In the genomic region with DNA sequence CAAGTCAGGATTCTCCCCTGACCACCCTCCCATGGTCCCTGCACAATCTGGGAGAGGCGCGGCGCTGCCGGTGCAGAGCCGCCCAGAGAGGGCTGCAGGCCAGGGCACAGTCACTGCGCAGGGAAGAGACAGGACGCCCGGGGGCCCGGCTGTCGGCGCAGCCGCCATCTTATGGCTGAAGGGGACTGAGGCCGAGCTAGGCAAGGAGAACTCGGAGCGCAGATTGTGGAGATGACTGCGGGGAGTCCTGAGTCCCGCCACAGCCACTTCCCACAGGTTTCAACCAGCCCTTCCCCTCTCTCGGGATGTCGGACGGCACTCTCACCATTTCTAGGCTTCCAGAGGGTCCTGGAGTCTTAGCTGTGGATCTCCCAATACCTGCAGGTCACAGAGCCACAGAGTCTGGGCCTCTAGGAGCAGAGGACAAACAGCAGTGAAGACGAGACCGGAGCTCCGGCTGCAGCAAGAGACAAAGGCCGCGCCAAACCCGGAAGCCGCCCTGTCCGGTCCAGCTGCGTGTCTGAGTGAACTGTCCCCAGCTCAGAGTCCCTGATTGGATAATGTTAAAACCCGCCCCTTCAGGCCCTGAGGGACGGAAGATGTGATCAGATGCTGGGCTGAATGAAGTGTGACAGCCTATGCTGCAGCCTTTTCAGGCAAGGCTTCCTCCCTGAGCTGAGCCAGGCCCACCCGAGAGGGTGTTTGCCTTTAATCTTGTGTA, we compare ENCODE assay signal across 8 cellular contexts. TPM values are rescaled to one million over a fixed set of nuclear protein-coding genes. Genes with fewer than 3 reads are reported as not detected.
DNase-seq lines count a peak whose midpoint lies in the region; ATAC-seq and TF ChIP-seq lines count a peak whose summit lies in the region.

A gene (minus strand): TSS at position 526 of the 721 bp plus-strand sequence. CDS start 198 bp downstream, at position 328.

- intact Hi-C loops in left colon (cut with DNase I, micrococcal nuclease) = no loop called here

- peak; percentile 95 for TF ChIP-seq POLR2A in GM19099 (IDR thresholded peaks at IDR 0.05; ENCODE audit: extremely low read depth, insufficient read length, low read depth)

- DNase-seq in AG20443 (ENCODE audit: low spot score) = peak; percentile 95
- DNase-seq in NCI-H510A treated with DMSO at 0.1 percent for 48 hours (lab: John Stamatoyannopoulos, UW) = peak; percentile 87
- DNase-seq in activated CD4-positive, alpha-beta T cell treated with anti-CD3 and anti-CD28 coated beads for 4 hours = peak; percentile 57 to 64
- peak; percentile 89 to 91 for DNase-seq in left colon
- DNase-seq in stimulated activated CD4-positive, alpha-beta T cell treated with anti-CD3 and anti-CD28 coated beads, Interleukin-1b, Interleukin-23, amount 100 ng/mL, for 48 hours = peak; percentile 86

- peak within 1 kb of the TSS; percentile 96 for H3K27ac ChIP-seq in cingulate gyrus (ENCODE audit: low read depth, low read length)

- ATAC-seq in HG03432 (IDR thresholded peaks at IDR 0.05; ENCODE audit: unreplicated experiment) (peak; percentile 99), left colon (peak; percentile 100)

RNA-seq across cellular contexts. Expression of the gene that starts here (rescaled TPM):
- total RNA-seq in left colon = 10 to 100 TPM in 1 of 2 donors, 1 to 10 TPM in 1; 9.2 to 10.1 TPM

Comparison
In these comparisons a context has a peak if more than half of its experiments do, and no peak if none do; other contexts are left out.
1. Peak in every context shown above with its lines: DNase-seq, ATAC-seq and H3K27ac ChIP-seq.